Comparison of ENCODE assay signal across 25 cellular contexts in genomic region chr7:149816267-149816751, GRCh38.
"Had no signal": no experiment of that assay in that cellular context is flagged by ENCODE, and none has a peak within 500 bp of the region (broad histone marks: within the 10 kb centered on the region; RNA-seq: fewer than 3 reads in every experiment).

No MANE protein-coding gene starts in this region.

- H3K36me3 Mint-ChIP-seq: memory B cell; natural killer cell; stimulated activated effector memory CD8-positive, alpha-beta T cell treated with anti-CD3 and anti-CD28 coated beads, Interleukin-12 subunit alpha, Interleukin-12 subunit beta, amount 100 ng/mL, for 72 hours had no signal

- H3K4me1 ChIP-seq: esophagus squamous epithelium, heart right ventricle, parathyroid adenoma, right atrium auricular region, sigmoid colon, stomach, vagina had no signal

- DNase-seq: effector memory CD8-positive, alpha-beta T cell; erythroblast; esophagus squamous epithelium; foreskin melanocyte; glutamatergic neuron; hippocampal formation; kidney glomerular epithelial cell; natural killer cell; sigmoid colon; stimulated activated CD4-positive, alpha-beta T cell treated with anti-CD3 and anti-CD28 coated beads, Interleukin-2, amount 100 ng/mL, for 24 hours; stimulated activated CD4-positive, alpha-beta T cell treated with anti-CD3 and anti-CD28 coated beads, Interleukin-4, amount 100 ng/mL, for 24 hours; stimulated activated naive CD4-positive, alpha-beta T cell treated with Interleukin-2 at 50 U/mL for 16 hours; stomach; thyroid gland; trophoblast cell had no signal

- H3K9ac ChIP-seq: parathyroid adenoma had no signal

- H3K4me3 Mint-ChIP-seq: effector memory CD8-positive, alpha-beta T cell; memory B cell; natural killer cell; stimulated activated effector memory CD8-positive, alpha-beta T cell treated with anti-CD3 and anti-CD28 coated beads, Interleukin-12 subunit alpha, Interleukin-12 subunit beta, amount 100 ng/mL, for 72 hours had no signal

- H3K36me3 ChIP-seq: esophagus squamous epithelium, heart right ventricle, neutrophil, right atrium auricular region, sigmoid colon, stomach, thyroid gland, vagina had no signal

- H3K27me3 ChIP-seq: neutrophil, right atrium auricular region, sigmoid colon, thyroid gland, vagina had no signal

- H3K4me3 ChIP-seq: coronary artery, esophagus squamous epithelium, heart right ventricle, lung, right atrium auricular region, sigmoid colon, stomach, thyroid gland, vagina had no signal

- H3K9me3 ChIP-seq: esophagus squamous epithelium, heart right ventricle, neutrophil, right atrium auricular region, sigmoid colon, stomach, thyroid gland, vagina had no signal

- ATAC-seq: effector memory CD8-positive, alpha-beta T cell; heart right ventricle; natural killer cell; stimulated activated effector memory CD8-positive, alpha-beta T cell treated with anti-CD3 and anti-CD28 coated beads, Interleukin-12 subunit alpha, Interleukin-12 subunit beta, amount 100 ng/mL, for 72 hours had no signal

- H3K27ac Mint-ChIP-seq: effector memory CD8-positive, alpha-beta T cell; memory B cell; natural killer cell; progenitor cell of endocrine pancreas; stimulated activated effector memory CD8-positive, alpha-beta T cell treated with anti-CD3 and anti-CD28 coated beads, Interleukin-12 subunit alpha, Interleukin-12 subunit beta, amount 100 ng/mL, for 72 hours had no signal

- H2AFZ ChIP-seq: parathyroid adenoma had no signal

- H3K27ac ChIP-seq: coronary artery, esophagus squamous epithelium, heart right ventricle, neutrophil, parathyroid adenoma, right atrium auricular region, sigmoid colon, stomach, thyroid gland, vagina had no signal

- H3K27me3 Mint-ChIP-seq: effector memory CD8-positive, alpha-beta T cell; progenitor cell of endocrine pancreas had no signal

- H3K4me1 Mint-ChIP-seq: memory B cell, natural killer cell had no signal

- H3K79me2 ChIP-seq: parathyroid adenoma had no signal

- H3K9me3 Mint-ChIP-seq: effector memory CD8-positive, alpha-beta T cell; memory B cell; natural killer cell; stimulated activated effector memory CD8-positive, alpha-beta T cell treated with anti-CD3 and anti-CD28 coated beads, Interleukin-12 subunit alpha, Interleukin-12 subunit beta, amount 100 ng/mL, for 72 hours had no signal
